In the genomic region with DNA sequence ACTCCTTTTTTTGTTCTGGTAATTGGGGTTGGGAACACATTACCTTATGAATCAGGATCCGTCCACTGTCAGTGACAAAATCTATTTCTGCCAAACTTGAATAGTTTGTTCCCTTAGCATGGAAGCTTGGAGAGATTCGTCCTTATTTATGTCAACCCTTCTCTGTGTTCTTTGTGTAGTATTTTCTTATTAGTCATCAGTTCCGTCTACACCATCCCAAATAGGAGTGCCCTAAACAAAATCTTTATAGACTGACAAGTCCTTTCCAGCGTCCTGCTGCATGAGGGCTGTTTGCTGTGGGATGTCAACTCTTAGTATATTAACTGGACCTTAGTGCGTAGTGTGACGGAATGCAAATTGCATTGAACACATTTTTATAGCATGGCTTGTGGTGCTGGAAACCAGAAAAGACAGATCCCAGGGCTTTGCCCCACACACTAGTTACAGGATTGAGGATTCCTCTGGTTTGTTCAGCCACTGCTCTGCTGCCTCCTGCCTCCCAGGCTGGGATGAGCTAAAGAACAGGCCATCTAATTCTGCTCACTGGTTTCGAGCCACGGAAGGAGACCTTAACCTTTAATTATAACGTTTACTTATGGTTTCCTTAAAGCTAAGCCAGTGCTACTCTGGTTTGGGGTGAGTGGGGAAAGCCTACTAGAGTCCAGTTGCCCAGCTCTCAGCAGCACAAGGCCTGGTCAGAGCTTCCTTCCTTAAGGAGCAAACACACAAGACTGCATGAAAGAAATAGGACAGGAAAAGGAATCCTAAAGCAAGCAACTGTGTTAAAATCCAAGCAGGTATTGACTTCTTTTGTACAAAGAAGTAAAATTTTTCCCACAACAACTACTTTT, we compare ENCODE assay signal across 25 cellular contexts.
DNase-seq lines count a peak whose midpoint lies in the region; ATAC-seq, FAIRE-seq and TF ChIP-seq lines count a peak whose summit lies in the region.
"Had no signal": no experiment of that assay in that cellular context is flagged by ENCODE, and none has a peak within 500 bp of the region (broad histone marks: within the 10 kb centered on the region; RNA-seq: fewer than 3 reads in every experiment).

No MANE protein-coding gene starts in this region.

- H3K27ac ChIP-seq in HepG2 (ENCODE audit: extremely low read length, insufficient read depth, low read length) = peak overlapping the region; percentile 65
- H3K27ac ChIP-seq in right lobe of liver = no peak overlapping the region
- H3K27ac ChIP-seq: lower lobe of right lung had no signal

- H3K4me1 ChIP-seq in HepG2 (ENCODE audit: insufficient read depth, low read length) = peaks cover 57% of the 10 kb centered on the region
- no peaks in the 10 kb centered on the region for H3K4me1 ChIP-seq in right lobe of liver
- no peaks in the 10 kb centered on the region for H3K4me1 ChIP-seq in BE2C
- H3K4me1 ChIP-seq: lower lobe of right lung had no signal

- CTCF ChIA-PET in HepG2 (lab: Yijun Ruan, JAX; ENCODE audit: low intra/inter-chr PET ratio, low total read pairs) = no interaction called here

- DNase-seq in HepG2 (ENCODE audit: low spot score) (no peak), right lobe of liver (no peak), choroid plexus epithelial cell (ENCODE audit: low read depth) (peak; percentile 14), left colon (no peak), KBM-7 (no peak), BE2C (no peak)
- DNase-seq: activated CD8-positive, alpha-beta T cell treated with anti-CD3 and anti-CD28 coated beads, Interleukin-2, amount 10 ng/mL, durations not matched to agents 7 days and 5 days; activated naive CD4-positive, alpha-beta T cell; activated T-cell treated with anti-CD3 and anti-CD28 coated beads, Interleukin-2, amount 50 U/mL, for 1 hour; C1 segment of cervical spinal cord; hippocampal formation; Kasumi-1; lower lobe of right lung; NCI-H1048; NCI-H1930; NCI-H446 treated with DMSO at 0.1 percent for 48 hours; nucleus accumbens; stimulated activated CD8-positive, alpha-beta memory T cell treated with anti-CD3 and anti-CD28 coated beads, Interleukin-4, amount 100 ng/mL, for 48 hours; T1000 had no signal

- H3K79me2 ChIP-seq in HepG2 (ENCODE audit: insufficient read depth, low read length) = no peaks in the 10 kb centered on the region

- H3K27me3 ChIP-seq in HepG2 (ENCODE audit: control insufficient read depth in 1 of 2, insufficient read depth in 2 of 2, low read length in 2 of 2) = no peaks in the 10 kb centered on the region
- no peaks in the 10 kb centered on the region for H3K27me3 ChIP-seq in right lobe of liver
- H3K27me3 ChIP-seq in BE2C = no peaks in the 10 kb centered on the region

- TF ChIP-seq RAD21 in HepG2 (CRISPR knock-in tag; IDR thresholded peaks at IDR 0.05) = no peak

- BruUV-seq in HepG2 (replicated peaks; lab: Mats Ljungman, UMichigan) = no TSS peak

- in situ Hi-C loops in HepG2 (cut with HindIII; ENCODE audit: extremely low pct_ligation_motif_present, low pct_unique_long_range_greater_than_20kb) = loop anchor here (5.0 kb wide), 1 partner anchor 61 kb away; no protein-coding TSS in a partner anchor
- in situ Hi-C loops in KBM-7 (cut with MboI; ENCODE audit: low pct_unique_long_range_greater_than_20kb, low sequenced_read_pairs) = no loop called here

- H2AFZ ChIP-seq in HepG2 (ENCODE audit: low read length) = no peak overlapping the region

- H3K4me3 ChIP-seq in HepG2 (replicated peaks in 1 of 3; ENCODE audit: insufficient read depth in 1 of 3, low read depth in 2 of 3, low read length in 3 of 3) (0 out of 6 replicates have a peak overlapping the region, but pooled peaks of 1 of the 3 experiments have one; percentile 10), right lobe of liver (no peak overlapping the region), choroid plexus epithelial cell (ENCODE audit: low read depth, low read length) (no peak overlapping the region), BE2C (ENCODE audit: low read depth, low read length) (no peak overlapping the region)
- H3K4me3 ChIP-seq: lower lobe of right lung had no signal

- H3K9me3 ChIP-seq in HepG2 (ENCODE audit: low read length) (peaks cover 14% of the 10 kb centered on the region; the same call in 1 of the 2 replicates), right lobe of liver (no peaks in the 10 kb centered on the region), BE2C (no peaks in the 10 kb centered on the region)
- H3K9me3 ChIP-seq: lower lobe of right lung had no signal

- TF ChIP-seq EP300 in HepG2 (IDR thresholded peaks at IDR 0.05; ENCODE audit: low read depth in 2 of 2, low read length in 2 of 2) (no peak), HepG2 (CRISPR knock-in tag; IDR thresholded peaks at IDR 0.05; ENCODE audit: borderline replicate concordance) (no peak)

- peak overlapping the region; percentile 39 for H3K4me2 ChIP-seq in HepG2 (ENCODE audit: low read depth, low read length)

- intact Hi-C loops in HepG2 (cut with micrococcal nuclease; ENCODE audit: unreplicated experiment) (no loop called here), right lobe of liver (cut with DNase I) (no loop called here), left colon (cut with DNase I, micrococcal nuclease) (no loop called here)

- H3K36me3 ChIP-seq in HepG2 (replicated peaks in 1 of 2; ENCODE audit: control insufficient read depth in 1 of 2, insufficient read depth in 2 of 2, low read length in 2 of 2) (no peaks in the 10 kb centered on the region), right lobe of liver (no peaks in the 10 kb centered on the region), BE2C (no peaks in the 10 kb centered on the region)
- H3K36me3 ChIP-seq: lower lobe of right lung had no signal

- no peaks in the 10 kb centered on the region for H4K20me1 ChIP-seq in HepG2 (ENCODE audit: insufficient read depth, low read length)

- TF ChIP-seq POLR2A in HepG2 (IDR thresholded peaks at IDR 0.05; ENCODE audit: insufficient read depth in 1 of 2, low read depth in 2 of 2, low read length in 2 of 2) (no peak), right lobe of liver (IDR thresholded peaks at IDR 0.05) (no peak)

- no peak for FAIRE-seq in HepG2 (lab: Jason Lieb, UNC)
- FAIRE-seq: A204.1, RCC 7860, urothelium cell line had no signal

- ATAC-seq in HepG2 (peak; percentile 67), right lobe of liver (no peak), left colon (peak; percentile 35), HG02885 (IDR thresholded peaks at IDR 0.05; ENCODE audit: poor library complexity, unreplicated experiment) (no peak), GM19463 (IDR thresholded peaks at IDR 0.05; ENCODE audit: unreplicated experiment) (no peak)
- ATAC-seq: activated CD4-positive, CD25-positive, alpha-beta regulatory T cell treated with anti-CD3 and anti-CD28 coated beads, Interleukin-2, amount 50 U/mL, for 24 hours; activated CD8-positive, alpha-beta T cell treated with anti-CD3 and anti-CD28 coated beads, Interleukin-2, amount 10 ng/mL, durations not matched to agents 7 days and 5 days; lower lobe of right lung had no signal

- TF ChIP-seq CTCF in HepG2 (CRISPR knock-in tag; IDR thresholded peaks at IDR 0.05) = peak; percentile 7; the same call in 1 of the 2 replicates
- TF ChIP-seq CTCF in right lobe of liver (IDR thresholded peaks at IDR 0.05) = no peak
- peak; percentile 44 for TF ChIP-seq CTCF in choroid plexus epithelial cell (conservative IDR thresholded peaks at IDR 0.05; ENCODE audit: low read depth, low read length)
- no peak for TF ChIP-seq CTCF in BE2C (IDR thresholded peaks at IDR 0.05; ENCODE audit: low read depth, low read length)

- WGBS in HepG2 (ENCODE audit: low lambda C conversion rate) = 66% methylated on average over 9 of the region's 9 CpGs
- 83% methylated on average over 9 of the region's 9 CpGs for WGBS in right lobe of liver (ENCODE audit: insufficient coverage, low coverage, low lambda C conversion rate, missing lambda C conversion rate)

- POLR2A ChIA-PET in HepG2 (lab: Yijun Ruan, JAX) = interaction anchor here (1.1 to 2.2 kb wide), 2 partner anchors 13 to 25 kb away, joined by 6 to 7 read pairs; no protein-coding TSS in a partner anchor

- peak overlapping the region; percentile 18 for H3K9ac ChIP-seq in HepG2 (ENCODE audit: insufficient read depth, low read depth, low read length)

TF ChIP-seq in HepG2, 621 proteins besides CTCF, POLR2A, EP300 and RAD21 (continues in another document):
- 0 out of 2 replicates have a peak, but pooled peaks have one; percentile 4 for TF ChIP-seq ZNF432 (CRISPR knock-in tag; IDR thresholded peaks at IDR 0.05; ENCODE audit: borderline replicate concordance)
- no peak for TF ChIP-seq RFX1 (IDR thresholded peaks at IDR 0.05)
- TF ChIP-seq, protein P1, sequence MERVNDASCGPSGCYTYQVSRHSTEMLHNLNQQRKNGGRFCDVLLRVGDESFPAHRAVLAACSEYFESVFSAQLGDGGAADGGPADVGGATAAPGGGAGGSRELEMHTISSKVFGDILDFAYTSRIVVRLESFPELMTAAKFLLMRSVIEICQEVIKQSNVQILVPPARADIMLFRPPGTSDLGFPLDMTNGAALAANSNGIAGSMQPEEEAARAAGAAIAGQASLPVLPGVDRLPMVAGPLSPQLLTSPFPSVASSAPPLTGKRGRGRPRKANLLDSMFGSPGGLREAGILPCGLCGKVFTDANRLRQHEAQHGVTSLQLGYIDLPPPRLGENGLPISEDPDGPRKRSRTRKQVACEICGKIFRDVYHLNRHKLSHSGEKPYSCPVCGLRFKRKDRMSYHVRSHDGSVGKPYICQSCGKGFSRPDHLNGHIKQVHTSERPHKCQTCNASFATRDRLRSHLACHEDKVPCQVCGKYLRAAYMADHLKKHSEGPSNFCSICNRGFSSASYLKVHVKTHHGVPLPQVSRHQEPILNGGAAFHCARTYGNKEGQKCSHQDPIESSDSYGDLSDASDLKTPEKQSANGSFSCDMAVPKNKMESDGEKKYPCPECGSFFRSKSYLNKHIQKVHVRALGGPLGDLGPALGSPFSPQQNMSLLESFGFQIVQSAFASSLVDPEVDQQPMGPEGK (CRISPR knock-in tag; IDR thresholded peaks at IDR 0.05) = no peak
- TF ChIP-seq, protein P2, sequence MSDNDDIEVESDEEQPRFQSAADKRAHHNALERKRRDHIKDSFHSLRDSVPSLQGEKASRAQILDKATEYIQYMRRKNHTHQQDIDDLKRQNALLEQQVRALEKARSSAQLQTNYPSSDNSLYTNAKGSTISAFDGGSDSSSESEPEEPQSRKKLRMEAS (IDR thresholded peaks at IDR 0.05) = no peak
- TF ChIP-seq CENPX (CRISPR knock-in tag; IDR thresholded peaks at IDR 0.05) = no peak
- no peak for TF ChIP-seq SETDB1 (CRISPR knock-in tag; IDR thresholded peaks at IDR 0.05; ENCODE audit: borderline replicate concordance)
- no peak for TF ChIP-seq ZNF841 (CRISPR knock-in tag; IDR thresholded peaks at IDR 0.05; ENCODE audit: borderline replicate concordance)

Comparison
In these comparisons a context has a peak if more than half of its experiments do, and no peak if none do; other contexts are left out.
1. ATAC-seq: peak in HepG2 (single experiment) and left colon (single experiment); none in right lobe of liver (0 of 4), HG02885 (single experiment) and GM19463 (single experiment).
2. CTCF ChIP-seq: peak in HepG2 (single experiment) and choroid plexus epithelial cell (single experiment); none in right lobe of liver (0 of 4) and BE2C (single experiment).